9 cellular contexts compared by ENCODE assay signal in genomic region chr22:50148991-50149721, GRCh38. TPM values are rescaled to one million over a fixed set of nuclear protein-coding genes. Genes with fewer than 3 reads are reported as not detected.
DNase-seq lines count a peak whose midpoint lies in the region; ATAC-seq and TF ChIP-seq lines count a peak whose summit lies in the region.
"Had no signal": no experiment of that assay in that cellular context is flagged by ENCODE, and none has a peak within 500 bp of the region (broad histone marks: within the 10 kb centered on the region; RNA-seq: fewer than 3 reads in every experiment).

No MANE protein-coding gene starts in this region.

- no peak overlapping the region for H3K27ac Mint-ChIP-seq in activated T-helper 17 cell treated with anti-CD3 and anti-CD28 coated beads, Interleukin-2, amount 50 U/mL, for 72 hours
- H3K27ac Mint-ChIP-seq: activated naive CD8-positive, alpha-beta T cell had no signal

- H3K4me3 ChIP-seq in RWPE2 (ENCODE audit: severe bottlenecking) (no peak overlapping the region), retinal pigment epithelial cell (ENCODE audit: low read length) (no peak overlapping the region)

- H3K9me3 Mint-ChIP-seq in activated T-helper 17 cell treated with anti-CD3 and anti-CD28 coated beads, Interleukin-2, amount 50 U/mL, for 72 hours: no peaks in the 10 kb centered on the region

- H3K4me1 ChIP-seq in RWPE2 (ENCODE audit: insufficient read depth, poor library complexity, severe bottlenecking): no peaks in the 10 kb centered on the region

- H3K9me3 ChIP-seq in RWPE2 (ENCODE audit: severe bottlenecking): no peaks in the 10 kb centered on the region

- no peaks in the 10 kb centered on the region for H3K27me3 ChIP-seq in RWPE2 (ENCODE audit: insufficient read depth, poor library complexity, severe bottlenecking)

- H3K4me1 Mint-ChIP-seq in activated T-helper 17 cell treated with anti-CD3 and anti-CD28 coated beads, Interleukin-2, amount 50 U/mL, for 72 hours: no peaks in the 10 kb centered on the region

- no peaks in the 10 kb centered on the region for H3K36me3 Mint-ChIP-seq in activated T-helper 17 cell treated with anti-CD3 and anti-CD28 coated beads, Interleukin-2, amount 50 U/mL, for 72 hours (ENCODE audit: low read depth)
- H3K36me3 Mint-ChIP-seq: activated naive CD8-positive, alpha-beta T cell had no signal

- TF ChIP-seq CTCF in RWPE2 (IDR thresholded peaks at IDR 0.05; ENCODE audit: poor library complexity, severe bottlenecking) (peak; percentile 90), retinal pigment epithelial cell (conservative IDR thresholded peaks at IDR 0.05; ENCODE audit: low read depth, low read length) (peak; percentile 92)

- peaks cover 8% of the 10 kb centered on the region for H3K27me3 Mint-ChIP-seq in activated T-helper 17 cell treated with anti-CD3 and anti-CD28 coated beads, Interleukin-2, amount 50 U/mL, for 72 hours
- H3K27me3 Mint-ChIP-seq: activated naive CD8-positive, alpha-beta T cell had no signal

- DNase-seq in DMS153 (lab: John Stamatoyannopoulos, UW): peak; percentile 85
- DNase-seq in HT-29 (ENCODE audit: low spot score): peak; percentile 80
- peak; percentile 77 for DNase-seq in RWPE2 (ENCODE audit: low spot score)
- DNase-seq in globus pallidus (ENCODE audit: low spot score): peak; percentile 10
- DNase-seq in retinal pigment epithelial cell (ENCODE audit: low read depth): no peak
- DNase-seq in NCI-H1930 (lab: John Stamatoyannopoulos, UW): no peak

- H3K36me3 ChIP-seq in RWPE2 (ENCODE audit: low read depth): no peaks in the 10 kb centered on the region

- peak; percentile 93 for ATAC-seq in RWPE2 (ENCODE audit: low read depth)
- ATAC-seq in activated T-helper 17 cell treated with anti-CD3 and anti-CD28 coated beads, Interleukin-2, amount 50 U/mL, for 72 hours (replicated peaks): peak; percentile 94
- ATAC-seq in HG02798 (IDR thresholded peaks at IDR 0.05; ENCODE audit: poor library complexity, unreplicated experiment): no peak

- H3K4me3 Mint-ChIP-seq in activated T-helper 17 cell treated with anti-CD3 and anti-CD28 coated beads, Interleukin-2, amount 50 U/mL, for 72 hours: no peak overlapping the region
- H3K4me3 Mint-ChIP-seq: activated naive CD8-positive, alpha-beta T cell had no signal

- H3K27ac ChIP-seq in RWPE2 (ENCODE audit: poor library complexity, severe bottlenecking): peak overlapping the region; percentile 12

RNA-seq across cellular contexts. Expression of gene PANX2, which starts 21.4 kb away (rescaled TPM):
- 1.1 and 1.4 TPM in 2 replicates for total RNA-seq in HT-29 (2014; rRNA removed; shearing (Covaris generic))
- total RNA-seq in activated T-helper 17 cell treated with anti-CD3 and anti-CD28 coated beads, Interleukin-2, amount 50 U/mL, for 72 hours: 10 to 100 TPM in 1 of 2 donors, 1 to 10 TPM in 1; 2.5 to 16.6 TPM

RNA-seq across cellular contexts. Expression of gene TRABD, which starts 36.6 kb away (rescaled TPM):
- total RNA-seq in HT-29 (2014; rRNA removed; shearing (Covaris generic)): 75.2 and 82.3 TPM in 2 replicates
- 100 to 1,000 TPM in 1 of 2 donors, 10 to 100 TPM in 1; 70.1 to 116 TPM for total RNA-seq in activated T-helper 17 cell treated with anti-CD3 and anti-CD28 coated beads, Interleukin-2, amount 50 U/mL, for 72 hours

RNA-seq across cellular contexts. Expression of gene SELENOO, which starts 51.7 kb away (rescaled TPM):
- 65.3 and 79.4 TPM in 2 replicates for total RNA-seq in HT-29 (2014; rRNA removed; shearing (Covaris generic))
- 10 to 100 TPM; 16.5 to 26.7 TPM for total RNA-seq in activated T-helper 17 cell treated with anti-CD3 and anti-CD28 coated beads, Interleukin-2, amount 50 U/mL, for 72 hours

RNA-seq across cellular contexts. Expression of gene MOV10L1, which starts 59.4 kb away (rescaled TPM):
- not detected in 2 replicates for total RNA-seq in HT-29 (2014; rRNA removed; shearing (Covaris generic))
- total RNA-seq in activated T-helper 17 cell treated with anti-CD3 and anti-CD28 coated beads, Interleukin-2, amount 50 U/mL, for 72 hours: not detected

Comparison
In these comparisons a context has a peak if more than half of its experiments do, and no peak if none do; other contexts are left out.
1. DNase-seq: peak in DMS153 (single experiment), HT-29 (single experiment), RWPE2 (single experiment) and globus pallidus (single experiment); none in retinal pigment epithelial cell (single experiment) and NCI-H1930 (0 of 2).